9 cellular contexts compared by ENCODE assay signal in the genomic region with DNA sequence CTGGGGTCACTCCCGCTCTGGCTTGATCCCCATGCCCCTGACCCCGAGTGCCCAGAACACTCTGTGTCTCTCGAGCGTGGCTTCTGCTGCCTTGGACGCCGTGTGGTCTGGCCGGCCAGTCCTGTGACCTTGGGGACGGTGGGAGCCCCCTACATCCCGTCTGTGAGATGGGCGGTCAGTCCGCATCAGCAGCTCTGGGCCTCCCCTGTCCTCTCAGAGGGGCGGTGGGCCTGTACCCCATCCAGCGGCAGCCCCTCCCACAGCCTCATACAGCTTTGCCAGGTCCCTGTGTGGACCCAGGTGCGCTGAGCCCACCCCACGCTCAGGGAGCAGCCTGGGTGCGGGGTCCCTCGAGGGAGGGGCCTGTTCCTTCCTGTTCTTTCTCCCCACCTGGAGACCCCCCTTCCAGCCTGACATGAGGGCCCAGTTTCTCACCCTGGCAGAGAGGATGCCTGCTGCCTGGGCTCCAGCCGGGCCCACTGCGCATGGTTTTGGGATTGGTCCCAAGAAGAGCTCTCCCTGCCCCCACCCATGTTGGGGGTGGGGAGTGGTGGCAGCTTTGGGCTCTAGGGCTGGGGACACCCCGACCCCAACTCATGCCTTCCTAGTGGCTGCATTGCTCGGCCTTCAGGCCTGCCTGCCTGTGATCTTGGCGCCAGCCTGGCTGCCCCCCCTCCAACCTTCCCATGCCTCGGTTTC. TPM values are rescaled to one million over a fixed set of nuclear protein-coding genes. Genes with fewer than 3 reads are reported as not detected.
A peak's percentile ranks its signal among the peaks of the same experiment; 100 is the strongest.
DNase-seq lines count a peak whose midpoint lies in the region; ATAC-seq, FAIRE-seq and TF ChIP-seq lines count a peak whose summit lies in the region.
"Had no signal": no experiment of that assay in that cellular context is flagged by ENCODE, and none has a peak within 500 bp of the region (broad histone marks: within the 10 kb centered on the region; RNA-seq: fewer than 3 reads in every experiment).

No MANE protein-coding gene starts in this region.

- H2BK12ac ChIP-seq in mesenchymal stem cell (ENCODE audit: low read length in 2 of 2), result no peak overlapping the region

- peaks cover 2% of the 10 kb centered on the region for H3K36me3 ChIP-seq in bronchial epithelial cell (ENCODE audit: control insufficient read depth, insufficient read depth, low read length)
- peaks cover 3 to 37% of the 10 kb centered on the region in 2 experiments for H3K36me3 ChIP-seq in mesenchymal stem cell (ENCODE audit: control insufficient read depth in 1 of 2, insufficient read depth in 2 of 2, low read depth in 1 of 2, low read length in 2 of 2)
- H3K36me3 ChIP-seq in vagina, result no peaks in the 10 kb centered on the region

- H4K91ac ChIP-seq in mesenchymal stem cell (ENCODE audit: low read length), result peak overlapping the region; percentile 2

- ATAC-seq in Right ventricle myocardium inferior (peak; percentile 12), HG03135 (IDR thresholded peaks at IDR 0.05; ENCODE audit: unreplicated experiment) (no peak)

- H3K4me2 ChIP-seq in mesenchymal stem cell (ENCODE audit: low read length, poor library complexity, severe bottlenecking), result peak overlapping the region; percentile 72

- H3K27ac ChIP-seq in mesenchymal stem cell (ENCODE audit: low read length, poor library complexity, severe bottlenecking) (no peak overlapping the region), vagina (peak overlapping the region; percentile 72)

- peak overlapping the region; percentile 44 for H2AK5ac ChIP-seq in mesenchymal stem cell (ENCODE audit: low read length, severe bottlenecking)

- CTCF ChIA-PET in HEK293T (lab: Yijun Ruan, JAX), result no interaction called here

- H3K27me3 ChIP-seq in bronchial epithelial cell (ENCODE audit: control insufficient read depth, insufficient read depth, low read length) (no peaks in the 10 kb centered on the region), mesenchymal stem cell (ENCODE audit: control insufficient read depth in 1 of 2, insufficient read depth in 1 of 2, low read length in 2 of 2) (no peaks in the 10 kb centered on the region), vagina (no peaks in the 10 kb centered on the region)

- H3K23ac ChIP-seq in mesenchymal stem cell (ENCODE audit: low read length in 2 of 2), result peak overlapping the region in 1 of 2 experiments; percentile 6

- H3K18ac ChIP-seq in mesenchymal stem cell (ENCODE audit: low read depth in 1 of 2, low read length in 2 of 2), result peak overlapping the region; percentile 9 to 67

- no peak overlapping the region for H2BK5ac ChIP-seq in mesenchymal stem cell (ENCODE audit: low read depth, low read length, poor library complexity, severe bottlenecking)

- H2BK15ac ChIP-seq in mesenchymal stem cell (ENCODE audit: low read depth, poor library complexity, severe bottlenecking), result peak overlapping the region; percentile 5

- peaks cover 9% of the 10 kb centered on the region for H3K79me1 ChIP-seq in mesenchymal stem cell (replicated peaks; ENCODE audit: low read length, poor library complexity, severe bottlenecking)

- DNase-seq in Right ventricle myocardium inferior (ENCODE audit: missing footprints) (no peak), cardiac septum (ENCODE audit: low spot score) (no peak), bronchial epithelial cell (ENCODE audit: low read depth) (no peak), mesenchymal stem cell (no peak), vagina (ENCODE audit: extremely low spot score in 2 of 2) (no peak), HEK293T (ENCODE audit: extremely low spot score) (no peak), DMS153 treated with DMSO at 0.1 percent for 48 hours (lab: John Stamatoyannopoulos, UW; ENCODE audit: unreplicated experiment) (no peak)
- DNase-seq: NCI-H1092 had no signal

- no peak overlapping the region for H2BK120ac ChIP-seq in mesenchymal stem cell (ENCODE audit: low read depth, low read length)

- no peak for FAIRE-seq in bronchial epithelial cell (lab: Jason Lieb, UNC)

- POLR2A ChIA-PET in HEK293T (lab: Yijun Ruan, JAX), result interaction anchor here (0.9 kb wide), 1 partner anchor 69 kb away, joined by 4 read pairs; no protein-coding TSS in a partner anchor

- peak overlapping the region in 1 of 2 experiments; percentile 71 for H3K14ac ChIP-seq in mesenchymal stem cell (ENCODE audit: low read length in 2 of 2)

- H4K8ac ChIP-seq in mesenchymal stem cell (ENCODE audit: low read length), result peak overlapping the region; percentile 55

- TF ChIP-seq POLR2A in vagina (IDR thresholded peaks at IDR 0.05), result no peak

- WGBS in mesenchymal stem cell, result 61% methylated on average over 22 of the region's 23 CpGs

- peak overlapping the region in 1 of 2 experiments; percentile 57 for H3K4ac ChIP-seq in mesenchymal stem cell (ENCODE audit: low read depth in 1 of 2, low read length in 2 of 2)

- peak overlapping the region; percentile 88 for H3K9ac ChIP-seq in mesenchymal stem cell (ENCODE audit: low read length)

- no peak overlapping the region for H2AFZ ChIP-seq in mesenchymal stem cell (ENCODE audit: low read depth, low read length)

- H3K9me3 ChIP-seq in mesenchymal stem cell (ENCODE audit: control insufficient read depth, low read length) (no peaks in the 10 kb centered on the region), vagina (no peaks in the 10 kb centered on the region)

- H3K4me1 ChIP-seq in mesenchymal stem cell (ENCODE audit: control insufficient read depth, insufficient read depth, low read depth, low read length) (peaks cover 32% of the 10 kb centered on the region), vagina (peaks cover 37% of the 10 kb centered on the region)

- intact Hi-C loops in Right ventricle myocardium inferior (cut with DNase I), result no loop called here
- intact Hi-C loops in cardiac septum (cut with DNase I), result no loop called here
- intact Hi-C loops in vagina (cut with DNase I), result no loop called here

- peak overlapping the region; percentile 65 for H3K4me3 ChIP-seq in bronchial epithelial cell (ENCODE audit: low read depth, low read length)
- H3K4me3 ChIP-seq in mesenchymal stem cell (ENCODE audit: insufficient read depth in 1 of 2, low read depth in 1 of 2, low read length in 2 of 2), result peak overlapping the region; percentile 70 to 89
- H3K4me3 ChIP-seq in vagina, result peak overlapping the region; percentile 74 to 92

- TF ChIP-seq CTCF in bronchial epithelial cell (IDR thresholded peaks at IDR 0.05; ENCODE audit: insufficient read depth, low read length, severe bottlenecking), result no peak
- TF ChIP-seq CTCF in vagina (IDR thresholded peaks at IDR 0.05), result no peak

TF ChIP-seq in HEK293T, 16 proteins besides CTCF, POLR2A, EP300 and RAD21:
- TF ChIP-seq CTBP1 (IDR thresholded peaks at IDR 0.05; ENCODE audit: borderline replicate concordance) (no peak), FOXA1 (IDR thresholded peaks at IDR 0.05) (no peak), ELF4 (IDR thresholded peaks at IDR 0.05) (no peak), LEF1 (IDR thresholded peaks at IDR 0.05; ENCODE audit: borderline replicate concordance) (no peak), ARNT (IDR thresholded peaks at IDR 0.05) (no peak), BHLHE40 (IDR thresholded peaks at IDR 0.05; ENCODE audit: borderline replicate concordance) (no peak), L3MBTL2 (conservative IDR thresholded peaks at IDR 0.05) (no peak), HDGF (IDR thresholded peaks at IDR 0.05; ENCODE audit: borderline replicate concordance) (no peak), FOXM1 (IDR thresholded peaks at IDR 0.05; ENCODE audit: borderline replicate concordance) (no peak), TARDBP (IDR thresholded peaks at IDR 0.05) (no peak), FOXK2 (IDR thresholded peaks at IDR 0.05) (no peak), NFRKB (IDR thresholded peaks at IDR 0.05) (no peak), SUZ12 (IDR thresholded peaks at IDR 0.05) (no peak), ZNF384 (IDR thresholded peaks at IDR 0.05) (no peak)
- TF ChIP-seq, protein P1, sequence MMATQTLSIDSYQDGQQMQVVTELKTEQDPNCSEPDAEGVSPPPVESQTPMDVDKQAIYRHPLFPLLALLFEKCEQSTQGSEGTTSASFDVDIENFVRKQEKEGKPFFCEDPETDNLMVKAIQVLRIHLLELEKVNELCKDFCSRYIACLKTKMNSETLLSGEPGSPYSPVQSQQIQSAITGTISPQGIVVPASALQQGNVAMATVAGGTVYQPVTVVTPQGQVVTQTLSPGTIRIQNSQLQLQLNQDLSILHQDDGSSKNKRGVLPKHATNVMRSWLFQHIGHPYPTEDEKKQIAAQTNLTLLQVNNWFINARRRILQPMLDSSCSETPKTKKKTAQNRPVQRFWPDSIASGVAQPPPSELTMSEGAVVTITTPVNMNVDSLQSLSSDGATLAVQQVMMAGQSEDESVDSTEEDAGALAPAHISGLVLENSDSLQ (IDR thresholded peaks at IDR 0.05), result no peak
TF ChIP-seq in HEK293T: peak in this region for 0.

RNA-seq across cellular contexts. Expression of gene MTA1, which starts 1.5 kb away (rescaled TPM):
- total RNA-seq in Right ventricle myocardium inferior (192 TPM), cardiac septum (140 TPM), bronchial epithelial cell (25.5 and 26.1 TPM in 2 replicates), vagina (82.7 TPM)
- 66.6 TPM for polyA plus RNA-seq in mesenchymal stem cell (2013, experiment 1 of 2)
- 63.2 TPM for polyA plus RNA-seq in mesenchymal stem cell (2013, experiment 2 of 2)

RNA-seq across cellular contexts. Expression of gene TEX22, which starts 22.8 kb away (rescaled TPM):
- total RNA-seq in Right ventricle myocardium inferior, result 2.4 TPM
- total RNA-seq in cardiac septum, result 0.46 TPM
- total RNA-seq in bronchial epithelial cell, result 0.38 and 1.8 TPM in 2 replicates
- polyA plus RNA-seq in mesenchymal stem cell (2013, experiment 1 of 2), result 0.06 TPM
- polyA plus RNA-seq in mesenchymal stem cell (2013, experiment 2 of 2), result 0.04 TPM
- not detected for total RNA-seq in vagina

RNA-seq across cellular contexts. Expression of gene CRIP2, which starts 53.5 kb away (rescaled TPM):
- total RNA-seq in Right ventricle myocardium inferior (1,081 TPM), cardiac septum (918 TPM), bronchial epithelial cell (13.2 and 22.3 TPM in 2 replicates), vagina (126 TPM)
- 120 TPM for polyA plus RNA-seq in mesenchymal stem cell (2013, experiment 1 of 2)
- polyA plus RNA-seq in mesenchymal stem cell (2013, experiment 2 of 2), result 119 TPM
